15 cellular contexts compared by ENCODE assay signal in genomic region chr3:105527538-105527937, GRCh38.
DNase-seq lines count a peak whose midpoint lies in the region; ATAC-seq and TF ChIP-seq lines count a peak whose summit lies in the region.
"Had no signal": no experiment of that assay in that cellular context is flagged by ENCODE, and none has a peak within 500 bp of the region (broad histone marks: within the 10 kb centered on the region; RNA-seq: fewer than 3 reads in every experiment).

No MANE protein-coding gene starts in this region.

- peaks cover 1% of the 10 kb centered on the region for H3K79me2 ChIP-seq in mammary epithelial cell (ENCODE audit: insufficient read depth, low read length)

- no peaks in the 10 kb centered on the region for H3K27me3 ChIP-seq in mammary epithelial cell (ENCODE audit: insufficient read depth, low read length)

- H3K36me3 ChIP-seq in mammary epithelial cell (ENCODE audit: insufficient read depth, low read length) = peaks cover 4% of the 10 kb centered on the region
- H3K36me3 ChIP-seq: left ventricle myocardium inferior had no signal

- POLR2A ChIA-PET in WTC11 (lab: Charles Lee) = interaction anchor here (0.6 kb wide), 1 partner anchor 161 kb away, joined by 3 read pairs; the partner anchor contains the start of gene ALCAM

- no peaks in the 10 kb centered on the region for H4K20me1 ChIP-seq in mammary epithelial cell (ENCODE audit: insufficient read depth, low read length)

- TF ChIP-seq CTCF in mammary epithelial cell (conservative IDR thresholded peaks at IDR 0.05 in 1 of 2, IDR thresholded peaks at IDR 0.05 in 1 of 2; ENCODE audit: extremely low read depth in 1 of 2, insufficient read depth in 1 of 2, low read depth in 1 of 2, low read length in 2 of 2) = no peak
- TF ChIP-seq CTCF in WTC11 (IDR thresholded peaks at IDR 0.05) = no peak

- ATAC-seq in GM21723 (IDR thresholded peaks at IDR 0.05; ENCODE audit: unreplicated experiment) = no peak
- ATAC-seq in HG03108 (IDR thresholded peaks at IDR 0.05; ENCODE audit: unreplicated experiment) = no peak
- ATAC-seq in WTC11 = no peak
- ATAC-seq: Right ventricle myocardium inferior had no signal

- peaks cover 28% of the 10 kb centered on the region for H3K4me1 ChIP-seq in mammary epithelial cell (ENCODE audit: insufficient read depth, low read length)
- H3K4me1 ChIP-seq: left ventricle myocardium inferior had no signal

- CTCF ChIA-PET in mammary epithelial cell (lab: Charles Lee; ENCODE audit: low non-redundant PET) (interaction anchor here (0.9 to 1.0 kb wide), 2 partner anchors 161 to 885 kb away, joined by 14 to 17 read pairs; partner anchors contain the start of gene ALCAM), WTC11 (lab: Charles Lee) (interaction anchor here (1.0 kb wide), 1 partner anchor 10 kb away, joined by 3 read pairs; no protein-coding TSS in a partner anchor)

- dilution Hi-C loops in mammary epithelial cell (cut with HindIII; ENCODE audit: low sequenced_read_pairs) = no loop called here

- H3K9ac ChIP-seq in mammary epithelial cell (ENCODE audit: insufficient read depth, low read length) = no peak overlapping the region
- H3K9ac ChIP-seq: GM23248 had no signal

- H3K9me3 Mint-ChIP-seq in WTC11 = no peaks in the 10 kb centered on the region
- H3K9me3 Mint-ChIP-seq: activated naive CD4-positive, alpha-beta T cell treated with anti-CD3 and anti-CD28 coated beads, Interleukin-2, amount 50 U/mL, for 72 hours; endodermal cell had no signal

- no peaks in the 10 kb centered on the region for H3K9me3 ChIP-seq in mammary epithelial cell (replicated peaks; ENCODE audit: insufficient read depth, low read length)
- H3K9me3 ChIP-seq: left ventricle myocardium inferior had no signal

- peak overlapping the region; percentile 24 for H3K4me2 ChIP-seq in mammary epithelial cell (ENCODE audit: insufficient read depth, low read depth, low read length)

- in situ Hi-C loops in mammary epithelial cell (cut with MboI; ENCODE audit: low sequenced_read_pairs in 2 of 2) = loop anchor here in 1 of 2 donors (10.0 kb wide), 1 partner anchor 163 kb away; the partner anchor contains the start of gene ALCAM

- no peaks in the 10 kb centered on the region for H3K36me3 Mint-ChIP-seq in WTC11
- H3K36me3 Mint-ChIP-seq: activated naive CD4-positive, alpha-beta T cell treated with anti-CD3 and anti-CD28 coated beads, Interleukin-2, amount 50 U/mL, for 72 hours had no signal

- H3K4me3 Mint-ChIP-seq in WTC11 = no peak overlapping the region
- H3K4me3 Mint-ChIP-seq: endodermal cell had no signal

- no peaks in the 10 kb centered on the region for H3K27me3 Mint-ChIP-seq in WTC11 (ENCODE audit: low read depth)

- H3K27ac ChIP-seq in mammary epithelial cell (ENCODE audit: insufficient read depth, low read depth, low read length) = no peak overlapping the region
- H3K27ac ChIP-seq: GM23248, left ventricle myocardium inferior had no signal

- H3K4me1 Mint-ChIP-seq in WTC11 = peaks cover 12% of the 10 kb centered on the region

- no peak overlapping the region for H3K27ac Mint-ChIP-seq in WTC11
- H3K27ac Mint-ChIP-seq: activated naive CD4-positive, alpha-beta T cell treated with anti-CD3 and anti-CD28 coated beads, Interleukin-2, amount 50 U/mL, for 72 hours; endodermal cell had no signal

- intact Hi-C loops in mammary epithelial cell (cut with micrococcal nuclease) = no loop called here

- no peak overlapping the region for H2AFZ ChIP-seq in mammary epithelial cell (ENCODE audit: low read depth, low read length)
- H2AFZ ChIP-seq: GM23248 had no signal

- BruUV-seq in mammary epithelial cell (replicated peaks; lab: Mats Ljungman, UMichigan) = no TSS peak

- H3K4me3 ChIP-seq in mammary epithelial cell (replicated peaks in 1 of 3; ENCODE audit: insufficient read depth in 1 of 3, low read depth in 2 of 3, low read length in 3 of 3) = no peak overlapping the region
- H3K4me3 ChIP-seq: GM23248, left ventricle myocardium inferior had no signal

- DNase-seq in NCI-H1105 treated with DMSO at 0.1 percent for 48 hours (lab: John Stamatoyannopoulos, UW) (peak; percentile 47), NCI-H1105 (lab: John Stamatoyannopoulos, UW) (no peak), DMS53 (lab: John Stamatoyannopoulos, UW) (peak; percentile 50), NCI-H2081 treated with DMSO at 0.1 percent for 48 hours (lab: John Stamatoyannopoulos, UW) (peak; percentile 72), mammary epithelial cell (no peak), WTC11 (ENCODE audit: low spot score) (no peak)
- DNase-seq: activated CD4-positive, alpha-beta T cell treated with anti-CD3 and anti-CD28 coated beads for 1 hour; endodermal cell; left ventricle myocardium inferior; trophoblast cell had no signal

TF ChIP-seq in WTC11, 78 proteins besides CTCF, POLR2A, EP300 and RAD21:
- TF ChIP-seq JUN (CRISPR knock-in tag; IDR thresholded peaks at IDR 0.05) (no peak), GTF2I (CRISPR knock-in tag; conservative IDR thresholded peaks at IDR 0.05) (no peak), KAT7 (CRISPR knock-in tag; IDR thresholded peaks at IDR 0.05; ENCODE audit: borderline replicate concordance) (no peak), OVOL2 (CRISPR knock-in tag; IDR thresholded peaks at IDR 0.05; ENCODE audit: borderline replicate concordance) (no peak), NFATC4 (CRISPR knock-in tag; IDR thresholded peaks at IDR 0.05) (no peak), HMGA2 (CRISPR knock-in tag; IDR thresholded peaks at IDR 0.05) (no peak), CDX4 (CRISPR knock-in tag; IDR thresholded peaks at IDR 0.05; ENCODE audit: borderline replicate concordance) (no peak)
- TF ChIP-seq, protein P1, sequence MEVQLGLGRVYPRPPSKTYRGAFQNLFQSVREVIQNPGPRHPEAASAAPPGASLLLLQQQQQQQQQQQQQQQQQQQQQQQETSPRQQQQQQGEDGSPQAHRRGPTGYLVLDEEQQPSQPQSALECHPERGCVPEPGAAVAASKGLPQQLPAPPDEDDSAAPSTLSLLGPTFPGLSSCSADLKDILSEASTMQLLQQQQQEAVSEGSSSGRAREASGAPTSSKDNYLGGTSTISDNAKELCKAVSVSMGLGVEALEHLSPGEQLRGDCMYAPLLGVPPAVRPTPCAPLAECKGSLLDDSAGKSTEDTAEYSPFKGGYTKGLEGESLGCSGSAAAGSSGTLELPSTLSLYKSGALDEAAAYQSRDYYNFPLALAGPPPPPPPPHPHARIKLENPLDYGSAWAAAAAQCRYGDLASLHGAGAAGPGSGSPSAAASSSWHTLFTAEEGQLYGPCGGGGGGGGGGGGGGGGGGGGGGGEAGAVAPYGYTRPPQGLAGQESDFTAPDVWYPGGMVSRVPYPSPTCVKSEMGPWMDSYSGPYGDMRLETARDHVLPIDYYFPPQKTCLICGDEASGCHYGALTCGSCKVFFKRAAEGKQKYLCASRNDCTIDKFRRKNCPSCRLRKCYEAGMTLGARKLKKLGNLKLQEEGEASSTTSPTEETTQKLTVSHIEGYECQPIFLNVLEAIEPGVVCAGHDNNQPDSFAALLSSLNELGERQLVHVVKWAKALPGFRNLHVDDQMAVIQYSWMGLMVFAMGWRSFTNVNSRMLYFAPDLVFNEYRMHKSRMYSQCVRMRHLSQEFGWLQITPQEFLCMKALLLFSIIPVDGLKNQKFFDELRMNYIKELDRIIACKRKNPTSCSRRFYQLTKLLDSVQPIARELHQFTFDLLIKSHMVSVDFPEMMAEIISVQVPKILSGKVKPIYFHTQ (CRISPR knock-in tag; IDR thresholded peaks at IDR 0.05) = no peak

Comparison
In these comparisons a context has a peak if more than half of its experiments do, and no peak if none do; other contexts are left out.
1. DNase-seq: peak in NCI-H1105 treated with DMSO at 0.1 percent for 48 hours (single experiment), DMS53 (single experiment) and NCI-H2081 treated with DMSO at 0.1 percent for 48 hours (single experiment); none in NCI-H1105 (single experiment), mammary epithelial cell (single experiment) and WTC11 (single experiment).